In the genomic region with DNA sequence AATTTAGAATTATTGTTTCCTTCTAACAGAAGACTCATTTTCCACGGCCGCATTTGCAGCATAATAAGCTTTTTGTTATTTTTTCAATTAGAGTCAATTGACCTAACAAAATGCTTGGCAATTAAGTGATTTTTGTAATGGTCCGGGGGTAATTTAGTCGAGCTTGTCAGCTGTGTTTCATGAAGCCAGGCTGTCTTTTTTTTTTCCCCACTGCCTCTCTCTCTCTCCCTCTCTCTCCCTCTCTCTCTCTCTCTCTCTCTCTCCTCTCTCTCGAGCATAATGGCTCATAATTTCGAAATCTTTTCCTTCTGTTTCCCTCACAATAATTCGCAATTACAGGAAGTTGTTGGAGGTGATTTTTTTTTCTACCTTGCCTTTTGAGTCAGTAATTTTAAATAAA, we compare ENCODE assay signal across 13 cellular contexts.
DNase-seq lines count a peak whose midpoint lies in the region; ATAC-seq and TF ChIP-seq lines count a peak whose summit lies in the region.
"Had no signal": no experiment of that assay in that cellular context is flagged by ENCODE, and none has a peak within 500 bp of the region (broad histone marks: within the 10 kb centered on the region; RNA-seq: fewer than 3 reads in every experiment).

No MANE protein-coding gene starts in this region.

- H3K9me3 Mint-ChIP-seq in activated T-helper 2 cell treated with anti-CD3 and anti-CD28 coated beads, Interferon-gamma antibody, Interleukin-2, Interleukin-4, amounts not matched to agents 10 μg/mL and 5 μg/mL and 100 μg/mL, durations not matched to agents 14 hours and 24 hours and 36 hours, result no peaks in the 10 kb centered on the region

- intact Hi-C loops in activated T-helper 2 cell treated with anti-CD3 and anti-CD28 coated beads, Interferon-gamma antibody, Interleukin-2, Interleukin-4, amounts not matched to agents 10 μg/mL and 5 μg/mL and 100 μg/mL, durations not matched to agents 14 hours and 24 hours and 36 hours (cut with micrococcal nuclease), result loop anchor here (2.0 to 10.0 kb wide), 3 partner anchors 39 to 287 kb away; no protein-coding TSS in a partner anchor

- H3K4me1 Mint-ChIP-seq in activated T-helper 2 cell treated with anti-CD3 and anti-CD28 coated beads, Interferon-gamma antibody, Interleukin-2, Interleukin-4, amounts not matched to agents 10 μg/mL and 5 μg/mL and 100 μg/mL, durations not matched to agents 14 hours and 24 hours and 36 hours (ENCODE audit: low read depth), result peaks cover 68% of the 10 kb centered on the region

- DNase-seq in DMS153 treated with DMSO at 0.1 percent for 48 hours (lab: John Stamatoyannopoulos, UW; ENCODE audit: unreplicated experiment) (peak; percentile 64), DMS153 (lab: John Stamatoyannopoulos, UW) (no peak), NCI-H1092 (lab: John Stamatoyannopoulos, UW) (peak; percentile 21), midbrain (lab: John Stamatoyannopoulos, UW) (peak; percentile 45), GM13976 (ENCODE audit: low spot score) (no peak), cerebellar nuclear complex (lab: John Stamatoyannopoulos, UW) (no peak)
- no peak for DNase-seq in activated T-helper 2 cell treated with anti-CD3 and anti-CD28 coated beads, Interferon-gamma antibody, Interleukin-2, Interleukin-4, amounts not matched to agents 10 μg/mL and 5 μg/mL and 100 μg/mL, durations not matched to agents 14 hours and 24 hours and 36 hours (ENCODE audit: low spot score)
- DNase-seq: esophagus squamous epithelium, NCI-H2171 had no signal

- ATAC-seq in HG02610 (IDR thresholded peaks at IDR 0.05; ENCODE audit: unreplicated experiment), result no peak
- ATAC-seq: HCT116, HepG2, Panc1 had no signal

- in situ Hi-C loops in GM13976 (cut with MboI; ENCODE audit: low sequenced_read_pairs, unreplicated experiment), result no loop called here

- no peak overlapping the region for H3K27ac Mint-ChIP-seq in activated T-helper 2 cell treated with anti-CD3 and anti-CD28 coated beads, Interferon-gamma antibody, Interleukin-2, Interleukin-4, amounts not matched to agents 10 μg/mL and 5 μg/mL and 100 μg/mL, durations not matched to agents 14 hours and 24 hours and 36 hours

- no peaks in the 10 kb centered on the region for H3K36me3 Mint-ChIP-seq in activated T-helper 2 cell treated with anti-CD3 and anti-CD28 coated beads, Interferon-gamma antibody, Interleukin-2, Interleukin-4, amounts not matched to agents 10 μg/mL and 5 μg/mL and 100 μg/mL, durations not matched to agents 14 hours and 24 hours and 36 hours (ENCODE audit: low read depth)

- TF ChIP-seq CTCF in GM13976 (IDR thresholded peaks at IDR 0.05; ENCODE audit: borderline replicate concordance, control extremely low read depth, extremely low read depth, insufficient read depth, missing control alignments), result no peak

- H3K27me3 Mint-ChIP-seq in activated T-helper 2 cell treated with anti-CD3 and anti-CD28 coated beads, Interferon-gamma antibody, Interleukin-2, Interleukin-4, amounts not matched to agents 10 μg/mL and 5 μg/mL and 100 μg/mL, durations not matched to agents 14 hours and 24 hours and 36 hours (ENCODE audit: low read depth), result no peaks in the 10 kb centered on the region

- H3K4me3 Mint-ChIP-seq in activated T-helper 2 cell treated with anti-CD3 and anti-CD28 coated beads, Interferon-gamma antibody, Interleukin-2, Interleukin-4, amounts not matched to agents 10 μg/mL and 5 μg/mL and 100 μg/mL, durations not matched to agents 14 hours and 24 hours and 36 hours (ENCODE audit: low read depth), result peak overlapping the region; percentile 53

Comparison
In these comparisons a context has a peak if more than half of its experiments do, and no peak if none do; other contexts are left out.
1. DNase-seq: peak in DMS153 treated with DMSO at 0.1 percent for 48 hours (single experiment), NCI-H1092 (single experiment) and midbrain (single experiment); none in DMS153 (single experiment), activated T-helper 2 cell treated with anti-CD3 and anti-CD28 coated beads, Interferon-gamma antibody, Interleukin-2, Interleukin-4, amounts not matched to agents 10 μg/mL and 5 μg/mL and 100 μg/mL, durations not matched to agents 14 hours and 24 hours and 36 hours (single experiment), GM13976 (single experiment) and cerebellar nuclear complex (0 of 2).